1 cellular context compared by ENCODE assay signal in the genomic region with DNA sequence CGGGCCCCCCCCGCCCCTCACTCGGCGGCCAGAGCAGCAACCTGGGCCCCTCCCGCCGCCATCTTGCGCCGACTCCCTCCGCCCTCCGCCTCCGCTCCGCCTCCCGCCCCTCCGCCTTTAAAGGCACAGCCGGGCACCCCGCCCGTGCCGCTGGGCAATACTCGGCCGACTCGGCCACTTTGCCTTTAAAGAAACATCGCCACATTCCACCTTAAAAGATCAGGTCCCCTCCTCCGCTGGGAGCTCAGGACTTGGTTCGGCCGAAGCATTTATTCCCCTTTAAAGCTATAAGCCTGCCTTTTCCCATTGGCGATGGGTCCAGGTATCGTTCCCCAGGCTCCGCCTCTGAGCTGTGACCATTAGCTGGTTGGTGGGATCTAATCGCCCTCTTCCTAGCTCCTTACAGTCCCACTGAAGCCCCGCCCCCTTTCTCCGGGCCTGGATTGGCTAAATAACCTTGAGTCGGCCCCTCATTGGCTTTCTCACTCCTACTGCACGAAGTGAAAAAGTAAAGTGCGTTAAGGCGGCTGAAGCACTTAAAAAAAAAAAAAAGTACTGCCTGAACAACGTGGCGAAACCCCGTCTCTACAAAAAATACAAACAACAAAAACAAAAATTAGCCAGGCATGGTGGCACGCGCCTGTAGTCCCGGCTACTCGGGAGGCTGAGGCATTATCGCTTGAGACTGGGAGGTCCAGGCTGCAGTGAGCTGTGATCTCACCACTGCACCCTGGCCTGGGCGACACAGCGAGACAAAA.
TF ChIP-seq lines count a peak whose summit lies in the region.

A gene with protein sequence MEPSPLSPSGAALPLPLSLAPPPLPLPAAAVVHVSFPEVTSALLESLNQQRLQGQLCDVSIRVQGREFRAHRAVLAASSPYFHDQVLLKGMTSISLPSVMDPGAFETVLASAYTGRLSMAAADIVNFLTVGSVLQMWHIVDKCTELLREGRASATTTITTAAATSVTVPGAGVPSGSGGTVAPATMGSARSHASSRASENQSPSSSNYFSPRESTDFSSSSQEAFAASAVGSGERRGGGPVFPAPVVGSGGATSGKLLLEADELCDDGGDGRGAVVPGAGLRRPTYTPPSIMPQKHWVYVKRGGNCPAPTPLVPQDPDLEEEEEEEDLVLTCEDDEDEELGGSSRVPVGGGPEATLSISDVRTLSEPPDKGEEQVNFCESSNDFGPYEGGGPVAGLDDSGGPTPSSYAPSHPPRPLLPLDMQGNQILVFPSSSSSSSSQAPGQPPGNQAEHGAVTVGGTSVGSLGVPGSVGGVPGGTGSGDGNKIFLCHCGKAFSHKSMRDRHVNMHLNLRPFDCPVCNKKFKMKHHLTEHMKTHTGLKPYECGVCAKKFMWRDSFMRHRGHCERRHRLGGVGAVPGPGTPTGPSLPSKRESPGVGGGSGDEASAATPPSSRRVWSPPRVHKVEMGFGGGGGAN (minus strand): TSS at position 77 of the 758 bp plus-strand sequence. CDS start 828 bp downstream, outside the sequence.

TF ChIP-seq in SK-N-SH treated with all-trans-retinoic acid at 6 μM for 48 hours, 23 proteins besides CTCF, POLR2A, EP300 and RAD21 (continued from another document):
- TF ChIP-seq BACH2 (CRISPR knock-in tag; IDR thresholded peaks at IDR 0.05; ENCODE audit: borderline replicate concordance) = no peak
- no peak for TF ChIP-seq TOX (CRISPR knock-in tag; IDR thresholded peaks at IDR 0.05; ENCODE audit: borderline replicate concordance)
- no peak for TF ChIP-seq CSDC2 (CRISPR knock-in tag; IDR thresholded peaks at IDR 0.05)
- no peak for TF ChIP-seq ARNTL (CRISPR knock-in tag; IDR thresholded peaks at IDR 0.05; ENCODE audit: borderline replicate concordance, low read depth)
- TF ChIP-seq ZC3H10 (CRISPR knock-in tag; IDR thresholded peaks at IDR 0.05) = no peak
- no peak for TF ChIP-seq ZNF565 (CRISPR knock-in tag; conservative IDR thresholded peaks at IDR 0.05; ENCODE audit: low read depth)
